ENCODE assay signal across 1 cellular context in genomic region chr2:202635441-202636296, GRCh38.
TF ChIP-seq lines count a peak whose summit lies in the region.

No MANE protein-coding gene starts in this region.

TF ChIP-seq in HCT116, 20 proteins besides CTCF, POLR2A, EP300 and RAD21 (continued from another document):
- no peak for TF ChIP-seq REST (IDR thresholded peaks at IDR 0.05; ENCODE audit: low read depth)
